In the genomic region with DNA sequence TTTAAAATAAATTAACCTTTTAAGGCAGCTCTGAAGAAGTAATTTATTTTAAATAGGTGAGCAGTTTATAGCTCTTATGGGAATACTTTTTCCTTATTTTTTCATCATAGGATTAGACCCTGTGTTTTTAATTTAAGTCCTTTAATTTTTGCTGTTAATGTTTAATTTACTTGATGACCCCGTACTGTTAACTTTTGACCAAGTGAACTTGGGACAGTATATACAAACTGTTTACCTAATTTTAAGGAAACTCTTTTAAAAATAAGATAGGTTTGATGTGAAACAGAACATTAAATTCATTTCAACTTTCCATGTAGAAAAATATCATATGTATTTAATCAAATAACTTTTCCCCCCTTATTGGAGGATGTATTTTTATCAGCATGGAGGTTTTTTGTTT, we compare ENCODE assay signal across 40 cellular contexts.
"Had no signal": no experiment of that assay in that cellular context is flagged by ENCODE, and none has a peak within 500 bp of the region (broad histone marks: within the 10 kb centered on the region; RNA-seq: fewer than 3 reads in every experiment).

No MANE protein-coding gene starts in this region.

- FAIRE-seq: RCC 7860 had no signal

- DNase-seq: activated B cell treated with CpG ODN at 0.5 μM for 24 hours; activated CD4-positive, alpha-beta memory T cell treated with anti-CD3 and anti-CD28 coated beads, Interleukin-2, amount 10 ng/mL, durations not matched to agents 7 days and 5 days; activated CD4-positive, alpha-beta T cell treated with anti-CD3 and anti-CD28 coated beads for 4 hours; activated CD4-positive, alpha-beta T cell treated with anti-CD3 and anti-CD28 coated beads, Interleukin-2, amount 50 U/mL, for 1 hour; activated CD4-positive, CD25-positive, alpha-beta regulatory T cell treated with anti-CD3 and anti-CD28 coated beads, Interleukin-2, amount 50 U/mL, for 72 hours; activated CD8-positive, alpha-beta memory T cell treated with anti-CD3 and anti-CD28 coated beads for 24 hours; activated CD8-positive, alpha-beta memory T cell treated with anti-CD3 and anti-CD28 coated beads, Interleukin-2, amount 10 ng/mL, durations not matched to agents 7 days and 5 days; activated CD8-positive, alpha-beta memory T cell treated with anti-CD3 and anti-CD28 coated beads, Interleukin-2, amount 50 U/mL, for 48 hours; activated effector memory CD4-positive, alpha-beta T cell treated with anti-CD3 and anti-CD28 coated beads, Interleukin-2, amount 50 U/mL, for 16 hours; activated naive CD4-positive, alpha-beta T cell; activated naive CD4-positive, alpha-beta T cell treated with anti-CD3 and anti-CD28 coated beads, Interleukin-2, amount 50 U/mL, for 16 hours; activated naive CD8-positive, alpha-beta T cell treated with anti-CD3 and anti-CD28 coated beads for 36 hours; activated T-cell treated with anti-CD3 and anti-CD28 coated beads, Interleukin-2, amount 50 U/mL, for 72 hours; amniotic stem cell; aorta; brain microvascular endothelial cell; central memory CD4-positive, alpha-beta T cell; Kasumi-1; KBM-7; MM.1S; MV-4-11; NCI-H1092; NCI-H1436 treated with DMSO at 0.1 percent for 48 hours; NCI-H1694 treated with DMSO at 0.1 percent for 48 hours; NCI-H2029; NCI-H510A; NCI-H526; NCI-H748 treated with DMSO at 0.1 percent for 48 hours; PC-9; SIG-M5; SW 1271; T-helper 1 cell; T-helper 2 cell; T-helper 9 cell had no signal

- H3K36me3 ChIP-seq: brain microvascular endothelial cell had no signal

- H3K27ac ChIP-seq: brain microvascular endothelial cell, PC-9, RWPE1, VCaP had no signal

- H3K27me3 ChIP-seq: brain microvascular endothelial cell had no signal

- ATAC-seq: activated CD8-positive, alpha-beta memory T cell treated with anti-CD3 and anti-CD28 coated beads, Interleukin-2, amount 10 ng/mL, durations not matched to agents 7 days and 5 days; activated T-cell treated with anti-CD3 and anti-CD28 coated beads, Interleukin-2, amount 50 U/mL, for 72 hours; activated T-helper 17 cell treated with anti-CD3 and anti-CD28 coated beads, Interleukin-2, amount 50 U/mL, for 72 hours; Right ventricle myocardium inferior; SK-N-SH treated with all-trans-retinoic acid at 6 μM for 48 hours had no signal

- H2AFZ ChIP-seq: PC-9 had no signal

- H3K4me3 ChIP-seq: PC-9 had no signal

- H3K4me2 ChIP-seq: PC-9 had no signal
